17 cellular contexts compared by ENCODE assay signal in genomic region chr22:27632451-27633295, GRCh38.
DNase-seq lines count a peak whose midpoint lies in the region; ATAC-seq, FAIRE-seq and TF ChIP-seq lines count a peak whose summit lies in the region.
"Had no signal": no experiment of that assay in that cellular context is flagged by ENCODE, and none has a peak within 500 bp of the region (broad histone marks: within the 10 kb centered on the region; RNA-seq: fewer than 3 reads in every experiment).

No MANE protein-coding gene starts in this region.

- H2AK5ac ChIP-seq in H1 (ENCODE audit: low read depth, low read length) (peak overlapping the region; percentile 59; the same call in 1 of the 2 replicates), mesenchymal stem cell (ENCODE audit: low read length, severe bottlenecking) (no peak overlapping the region)

- H4K91ac ChIP-seq in H1 (replicated peaks; ENCODE audit: insufficient read length, low read length) (peak overlapping the region; percentile 55), mesenchymal stem cell (ENCODE audit: low read length) (no peak overlapping the region)

- TF ChIP-seq RAD21 in H1 (IDR thresholded peaks at IDR 0.05 in 1 of 2, conservative IDR thresholded peaks at IDR 0.05 in 1 of 2; ENCODE audit: low read depth in 2 of 2, low read length in 2 of 2), result no peak

- POLR2A ChIA-PET in H1 (lab: Charles Lee; ENCODE audit: partially characterized antibody), result no interaction called here

- H3K4me2 ChIP-seq in H1 (ENCODE audit: insufficient read depth in 1 of 2, low read depth in 2 of 2, low read length in 2 of 2) (no peak overlapping the region), mesenchymal stem cell (ENCODE audit: low read length, poor library complexity, severe bottlenecking) (no peak overlapping the region)
- H3K4me2 ChIP-seq: KMS-11, smooth muscle cell had no signal

- H3K27me3 ChIP-seq in H1 (replicated peaks in 1 of 4; ENCODE audit: control insufficient read depth in 3 of 4, extremely low read depth in 1 of 4, insufficient read depth in 3 of 4, low read length in 3 of 4) (peaks cover 0 to 2% (median under 1%) of the 10 kb centered on the region in 4 experiments; a peak in 1 of 7 replicates), mesenchymal stem cell (ENCODE audit: control insufficient read depth in 1 of 2, insufficient read depth in 1 of 2, low read length in 2 of 2) (peaks cover 0 to 36% of the 10 kb centered on the region in 2 experiments), tibial nerve (peaks cover 0 to 6% of the 10 kb centered on the region in 2 donors)

- no peak for TF ChIP-seq CTCF in H1 (IDR thresholded peaks at IDR 0.05; ENCODE audit: control extremely low read depth in 1 of 3, insufficient read depth in 1 of 3, low read depth in 1 of 3, low read length in 3 of 3)
- no peak for TF ChIP-seq CTCF in tibial nerve (IDR thresholded peaks at IDR 0.05)

- H3K36me3 ChIP-seq in H1 (ENCODE audit: control insufficient read depth in 2 of 4, insufficient read depth in 4 of 4, low read length in 3 of 4) (no peaks in the 10 kb centered on the region), mesenchymal stem cell (ENCODE audit: control insufficient read depth in 1 of 2, insufficient read depth in 2 of 2, low read depth in 1 of 2, low read length in 2 of 2) (no peaks in the 10 kb centered on the region), tibial nerve (no peaks in the 10 kb centered on the region)

- no peak for FAIRE-seq in H1 (lab: Jason Lieb, UNC)
- FAIRE-seq: TTC549 had no signal

- H3K27ac ChIP-seq in H1 (ENCODE audit: low read depth, low read length), result no peak overlapping the region
- H3K27ac ChIP-seq in mesenchymal stem cell (ENCODE audit: low read length, poor library complexity, severe bottlenecking), result no peak overlapping the region
- no peak overlapping the region for H3K27ac ChIP-seq in tibial nerve
- H3K27ac ChIP-seq: KMS-11 had no signal

- H2BK5ac ChIP-seq in H1 (ENCODE audit: low read depth, low read length) (no peak overlapping the region; the same call in 1 of the 2 replicates), mesenchymal stem cell (ENCODE audit: low read depth, low read length, poor library complexity, severe bottlenecking) (no peak overlapping the region)

- H4K20me1 ChIP-seq in H1 (replicated peaks in 1 of 2; ENCODE audit: control insufficient read depth in 1 of 2, insufficient read depth in 2 of 2, low read length in 2 of 2), result no peaks in the 10 kb centered on the region

- no peak for ATAC-seq in HG03571 (IDR thresholded peaks at IDR 0.05; ENCODE audit: unreplicated experiment)
- ATAC-seq: activated CD8-positive, alpha-beta T cell treated with anti-CD3 and anti-CD28 coated beads, Interleukin-2, amount 10 ng/mL, durations not matched to agents 7 days and 5 days; activated T-helper 17 cell treated with anti-CD3 and anti-CD28 coated beads, Interleukin-2, amount 50 U/mL, for 72 hours; HCT116; stimulated activated naive CD8-positive, alpha-beta T cell treated with anti-CD3 and anti-CD28 coated beads, Interleukin-15, Interleukin-2, amounts not matched to agents 100 U/mL and 50 U/mL, for 24 hours had no signal

- H3K4me1 ChIP-seq in H1 (replicated peaks in 1 of 4; ENCODE audit: control insufficient read depth in 3 of 4, insufficient read depth in 4 of 4, low read length in 3 of 4), result peaks cover 8 to 27% (median 17%) of the 10 kb centered on the region in 4 experiments
- peaks cover 7% of the 10 kb centered on the region for H3K4me1 ChIP-seq in mesenchymal stem cell (ENCODE audit: control insufficient read depth, insufficient read depth, low read depth, low read length)
- no peaks in the 10 kb centered on the region for H3K4me1 ChIP-seq in tibial nerve

- H3K79me2 ChIP-seq in H1 (ENCODE audit: control insufficient read depth in 1 of 2, insufficient read depth in 2 of 2, low read length in 2 of 2), result no peaks in the 10 kb centered on the region

- H3K23ac ChIP-seq in H1 (ENCODE audit: insufficient read length), result no peak overlapping the region
- no peak overlapping the region for H3K23ac ChIP-seq in mesenchymal stem cell (ENCODE audit: low read length in 2 of 2)

- 86% methylated on average over 23 of the region's 24 CpGs; no CpG with 5 or more reads in 1 of the 2 experiments for WGBS in H1 (ENCODE audit: extremely low coverage in 1 of 2, insufficient coverage in 1 of 2, insufficient read length in 1 of 2, insufficient replicate concordance in 2 of 2, low coverage in 1 of 2, low lambda C conversion rate in 2 of 2, missing lambda C conversion rate in 1 of 2), 2 experiments
- 35% methylated on average over 23 of the region's 24 CpGs for WGBS in mesenchymal stem cell
- 62 to 67% methylated on average over 24 of the region's 24 CpGs for WGBS in tibial nerve, 2 donors

- no peak overlapping the region for H3K56ac ChIP-seq in H1 (replicated peaks; ENCODE audit: insufficient read length, low read depth, low read length)

- no peak overlapping the region for H2BK120ac ChIP-seq in H1 (replicated peaks; ENCODE audit: low read depth, low read length)
- no peak overlapping the region for H2BK120ac ChIP-seq in mesenchymal stem cell (ENCODE audit: low read depth, low read length)

- 0 out of 2 replicates have a peak overlapping the region, but pooled peaks have one; percentile 1 for H4K8ac ChIP-seq in H1 (ENCODE audit: extremely low read depth, insufficient read depth, low read length)
- H4K8ac ChIP-seq in mesenchymal stem cell (ENCODE audit: low read length), result no peak overlapping the region

- CTCF ChIA-PET in H1 (lab: Charles Lee; ENCODE audit: partially characterized antibody), result interaction anchor here (0.6 kb wide), 1 partner anchor 197 kb away, joined by 4 read pairs; no protein-coding TSS in a partner anchor

- H3K9me3 ChIP-seq in H1 (ENCODE audit: insufficient read depth in 2 of 2, low read depth in 1 of 2, low read length in 1 of 2), result no peaks in the 10 kb centered on the region; a peak in 1 of 4 replicates
- no peaks in the 10 kb centered on the region for H3K9me3 ChIP-seq in mesenchymal stem cell (ENCODE audit: control insufficient read depth, low read length)
- no peaks in the 10 kb centered on the region for H3K9me3 ChIP-seq in tibial nerve

- H3K14ac ChIP-seq in H1 (ENCODE audit: insufficient read length) (no peak overlapping the region), mesenchymal stem cell (ENCODE audit: low read length in 2 of 2) (no peak overlapping the region)

- TF ChIP-seq EP300 in H1 (IDR thresholded peaks at IDR 0.05; ENCODE audit: borderline replicate concordance in 1 of 2, low read depth in 2 of 2, low read length in 2 of 2) (no peak), tibial nerve (IDR thresholded peaks at IDR 0.05) (no peak)

- H4K5ac ChIP-seq in H1 (ENCODE audit: insufficient read length, low read depth, low read length), result no peak overlapping the region

- peak overlapping the region; percentile 53; the same call in 1 of the 2 replicates for H3K18ac ChIP-seq in H1 (ENCODE audit: extremely low read depth, low read length)
- H3K18ac ChIP-seq in mesenchymal stem cell (ENCODE audit: low read depth in 1 of 2, low read length in 2 of 2), result no peak overlapping the region

- TF ChIP-seq POLR2A in H1 (IDR thresholded peaks at IDR 0.05; ENCODE audit: control extremely low read depth in 1 of 2, low read depth in 2 of 2, low read length in 2 of 2), result no peak
- no peak for TF ChIP-seq POLR2A in tibial nerve (IDR thresholded peaks at IDR 0.05)

- H2BK12ac ChIP-seq in H1 (ENCODE audit: low read depth, low read length), result no peak overlapping the region; the same call in 1 of the 2 replicates
- no peak overlapping the region for H2BK12ac ChIP-seq in mesenchymal stem cell (ENCODE audit: low read length in 2 of 2)

- no peak overlapping the region for H3K4ac ChIP-seq in H1 (replicated peaks; ENCODE audit: insufficient read length, low read depth, low read length)
- no peak overlapping the region for H3K4ac ChIP-seq in mesenchymal stem cell (ENCODE audit: low read depth in 1 of 2, low read length in 2 of 2)

- H3K79me1 ChIP-seq in H1 (ENCODE audit: low read depth, low read length), result no peaks in the 10 kb centered on the region
- H3K79me1 ChIP-seq in mesenchymal stem cell (replicated peaks; ENCODE audit: low read length, poor library complexity, severe bottlenecking), result no peaks in the 10 kb centered on the region

- H2AFZ ChIP-seq in H1 (ENCODE audit: low read length) (no peak overlapping the region), mesenchymal stem cell (ENCODE audit: low read depth, low read length) (no peak overlapping the region)

- H2BK15ac ChIP-seq in H1 (ENCODE audit: low read length) (peak overlapping the region; percentile 83), mesenchymal stem cell (ENCODE audit: low read depth, poor library complexity, severe bottlenecking) (no peak overlapping the region)

- peak overlapping the region; percentile 88; the same call in 1 of the 2 replicates for H2BK20ac ChIP-seq in H1 (ENCODE audit: low read length)

- no peak overlapping the region for H3K4me3 ChIP-seq in H1 (ENCODE audit: extremely low read depth in 1 of 4, insufficient read depth in 2 of 4, low read depth in 3 of 4, low read length in 4 of 4)
- no peak overlapping the region for H3K4me3 ChIP-seq in mesenchymal stem cell (ENCODE audit: insufficient read depth in 1 of 2, low read depth in 1 of 2, low read length in 2 of 2)
- H3K4me3 ChIP-seq in tibial nerve, result no peak overlapping the region
- H3K4me3 ChIP-seq: smooth muscle cell had no signal

- DNase-seq in ELF-1 (ENCODE audit: low read depth, low spot score) (peak; percentile 85), NCI-H2227 treated with DMSO at 0.1 percent for 48 hours (lab: John Stamatoyannopoulos, UW) (peak; percentile 27), H1 (ENCODE audit: low read depth in 1 of 2, low spot score in 2 of 2) (no peak), mesenchymal stem cell (peak; percentile 46), cerebellar nuclear complex (lab: John Stamatoyannopoulos, UW) (no peak), tibial nerve (ENCODE audit: low spot score in 2 of 2) (no peak)
- no peak for DNase-seq in activated naive CD4-positive, alpha-beta T cell (lab: John Stamatoyannopoulos, UW)
- DNase-seq: activated CD8-positive, alpha-beta T cell treated with anti-CD3 and anti-CD28 coated beads, Interleukin-2, amount 10 ng/mL, durations not matched to agents 7 days and 5 days; occipital lobe; SIG-M5; stimulated activated naive CD8-positive, alpha-beta T cell treated with anti-CD3 and anti-CD28 coated beads, Interleukin-15, Interleukin-2, amounts not matched to agents 100 U/mL and 50 U/mL, for 24 hours had no signal

- H3K23me2 ChIP-seq in H1 (ENCODE audit: low read depth, low read length), result peaks cover 7% of the 10 kb centered on the region; the same call in 1 of the 2 replicates

- no peak overlapping the region for H3K9ac ChIP-seq in H1 (replicated peaks in 1 of 4; ENCODE audit: extremely low read depth in 1 of 4, low read depth in 3 of 4, low read length in 3 of 4)
- no peak overlapping the region for H3K9ac ChIP-seq in mesenchymal stem cell (ENCODE audit: low read length)
- H3K9ac ChIP-seq: KMS-11 had no signal

TF ChIP-seq in H1, 55 proteins besides CTCF, POLR2A, EP300 and RAD21:
- TF ChIP-seq SP4 (IDR thresholded peaks at IDR 0.05; ENCODE audit: low read length), result no peak
- TF ChIP-seq EGR1 (IDR thresholded peaks at IDR 0.05; ENCODE audit: borderline replicate concordance, low read depth, low read length), result no peak
- TF ChIP-seq POLR2AphosphoS5 (IDR thresholded peaks at IDR 0.05; ENCODE audit: low read depth, low read length), result no peak
- peak; percentile 54; the same call in 1 of the 2 replicates for TF ChIP-seq KDM1A (IDR thresholded peaks at IDR 0.05; ENCODE audit: borderline replicate concordance, low read length)

Comparison
In these comparisons a context has a peak if more than half of its experiments do, and no peak if none do; other contexts are left out.
1. DNase-seq: peak in ELF-1 (single experiment), NCI-H2227 treated with DMSO at 0.1 percent for 48 hours (single experiment) and mesenchymal stem cell (single experiment); none in H1 (0 of 2), activated naive CD4-positive, alpha-beta T cell (0 of 4), cerebellar nuclear complex (0 of 2) and tibial nerve (0 of 2).